Comparison of ENCODE assay signal across 14 cellular contexts in the genomic region with DNA sequence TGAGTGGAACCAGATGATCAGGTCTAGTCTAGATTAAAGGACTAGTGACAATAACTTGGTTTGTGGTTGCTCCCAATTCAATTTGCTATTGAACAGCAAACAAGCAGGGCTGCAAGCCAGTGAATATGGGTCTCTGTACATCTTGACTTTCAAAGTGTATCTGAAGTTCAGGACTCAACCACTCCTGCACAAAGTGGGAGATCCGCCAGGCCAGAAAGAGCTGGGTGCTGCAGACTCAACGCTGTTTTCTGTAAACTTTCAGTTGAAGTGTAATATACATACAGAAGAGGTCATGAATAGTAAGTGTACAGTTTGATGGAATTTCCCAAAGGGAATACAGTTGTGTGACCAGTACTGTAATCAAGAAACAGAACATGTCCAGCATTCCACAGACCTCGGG.
DNase-seq lines count a peak whose midpoint lies in the region; ATAC-seq, FAIRE-seq and TF ChIP-seq lines count a peak whose summit lies in the region.
"Had no signal": no experiment of that assay in that cellular context is flagged by ENCODE, and none has a peak within 500 bp of the region (broad histone marks: within the 10 kb centered on the region; RNA-seq: fewer than 3 reads in every experiment).

No MANE protein-coding gene starts in this region.

- dilution Hi-C loops in endothelial cell of umbilical vein (cut with MboI; ENCODE audit: extremely low pct_ligation_motif_present, low sequenced_read_pairs): no loop called here

- H2AFZ ChIP-seq in endothelial cell of umbilical vein (ENCODE audit: low read depth, low read length): no peak overlapping the region

- H3K4me1 ChIP-seq in right atrium auricular region: no peaks in the 10 kb centered on the region
- H3K4me1 ChIP-seq in endothelial cell of umbilical vein (ENCODE audit: control insufficient read depth, extremely low read depth, insufficient read depth, low read length): no peaks in the 10 kb centered on the region
- H3K4me1 ChIP-seq in prostate gland (replicated peaks): no peaks in the 10 kb centered on the region

- H3K9me3 ChIP-seq in right atrium auricular region (no peaks in the 10 kb centered on the region), endothelial cell of umbilical vein (replicated peaks; ENCODE audit: control insufficient read depth, insufficient read depth, low read length) (no peaks in the 10 kb centered on the region), prostate gland (no peaks in the 10 kb centered on the region)
- H3K9me3 ChIP-seq: BLaER1 had no signal

- no peaks in the 10 kb centered on the region for H3K79me2 ChIP-seq in endothelial cell of umbilical vein (ENCODE audit: control insufficient read depth, insufficient read depth, low read length)

- peaks cover 80% of the 10 kb centered on the region for H3K4me1 Mint-ChIP-seq in nephron
- H3K4me1 Mint-ChIP-seq: CD4-positive, CD25-positive, alpha-beta regulatory T cell had no signal

- H3K9me1 ChIP-seq in endothelial cell of umbilical vein (replicated peaks; ENCODE audit: control insufficient read depth, extremely low read depth, insufficient read depth, low read length): no peaks in the 10 kb centered on the region

- 90% methylated on average over 3 of the region's 3 CpGs for WGBS in prostate gland

- H3K27ac ChIP-seq in right atrium auricular region (no peak overlapping the region), endothelial cell of umbilical vein (ENCODE audit: insufficient read depth, low read depth, low read length) (no peak overlapping the region), prostate gland (no peak overlapping the region)
- H3K27ac ChIP-seq: BLaER1 had no signal

- H3K4me2 ChIP-seq in endothelial cell of umbilical vein (ENCODE audit: insufficient read depth, low read length): no peak overlapping the region
- H3K4me2 ChIP-seq: BLaER1 had no signal

- peak overlapping the region in 2 of 3 experiments; percentile 49 to 54 for H3K27ac Mint-ChIP-seq in nephron
- H3K27ac Mint-ChIP-seq: CD4-positive, CD25-positive, alpha-beta regulatory T cell had no signal

- POLR2A ChIA-PET in endothelial cell of umbilical vein (lab: Charles Lee): no interaction called here

- no peak overlapping the region for H3K9ac ChIP-seq in endothelial cell of umbilical vein (replicated peaks; ENCODE audit: extremely low read depth, insufficient read depth, low read length)
- H3K9ac ChIP-seq: BLaER1 had no signal

- no peaks in the 10 kb centered on the region for H3K36me3 Mint-ChIP-seq in nephron (ENCODE audit: low read depth)
- H3K36me3 Mint-ChIP-seq: CD4-positive, CD25-positive, alpha-beta regulatory T cell had no signal

- no peaks in the 10 kb centered on the region for H3K9me3 Mint-ChIP-seq in nephron

- H3K27me3 ChIP-seq in right atrium auricular region (no peaks in the 10 kb centered on the region), endothelial cell of umbilical vein (ENCODE audit: control insufficient read depth in 2 of 2, insufficient read depth in 2 of 2, low read length in 2 of 2) (no peaks in the 10 kb centered on the region), prostate gland (replicated peaks; ENCODE audit: insufficient read depth) (no peaks in the 10 kb centered on the region)
- H3K27me3 ChIP-seq: BLaER1 had no signal

- DNase-seq in right atrium auricular region (ENCODE audit: low spot score) (peak; percentile 54), left ventricle myocardium superior (no peak), endothelial cell of umbilical vein (ENCODE audit: low read depth, low spot score) (no peak), NCI-H748 (lab: John Stamatoyannopoulos, UW; ENCODE audit: unreplicated experiment) (no peak), prostate gland (ENCODE audit: low spot score) (no peak)
- DNase-seq: 8988T; AML-193; CD4-positive, CD25-positive, alpha-beta regulatory T cell; GF-D8 had no signal

- FAIRE-seq in endothelial cell of umbilical vein (lab: Jason Lieb, UNC): peak; percentile 28
- FAIRE-seq: H54 had no signal

- H3K27me3 Mint-ChIP-seq in nephron (ENCODE audit: low read depth): peaks cover 19% of the 10 kb centered on the region
- H3K27me3 Mint-ChIP-seq: CD4-positive, CD25-positive, alpha-beta regulatory T cell had no signal

- TF ChIP-seq CTCF in right atrium auricular region (IDR thresholded peaks at IDR 0.05): no peak
- no peak for TF ChIP-seq CTCF in endothelial cell of umbilical vein (IDR thresholded peaks at IDR 0.05; ENCODE audit: extremely low read depth in 1 of 2, insufficient read depth in 1 of 2, low read depth in 1 of 2, low read length in 2 of 2)
- TF ChIP-seq CTCF in nephron (IDR thresholded peaks at IDR 0.05; ENCODE audit: unreplicated experiment in 3 of 3): no peak
- TF ChIP-seq CTCF in prostate gland (IDR thresholded peaks at IDR 0.05): no peak

- BruUV-seq in endothelial cell of umbilical vein (replicated peaks; lab: Mats Ljungman, UMichigan): no TSS peak

- ATAC-seq in left ventricle myocardium superior: no peak
- ATAC-seq in HG03139 (IDR thresholded peaks at IDR 0.05; ENCODE audit: unreplicated experiment): no peak
- ATAC-seq: HCT116 had no signal

- CTCF ChIA-PET in endothelial cell of umbilical vein (lab: Charles Lee): interaction anchor here (0.9 to 1.6 kb wide), 2 partner anchors 8 to 13 kb away, joined by 3 read pairs; no protein-coding TSS in a partner anchor

- H3K4me3 ChIP-seq in right atrium auricular region (no peak overlapping the region), endothelial cell of umbilical vein (replicated peaks in 1 of 3; ENCODE audit: insufficient read depth in 1 of 3, low read depth in 1 of 3, low read length in 3 of 3) (no peak overlapping the region), prostate gland (no peak overlapping the region)
- H3K4me3 ChIP-seq: BLaER1 had no signal

- H3K4me3 Mint-ChIP-seq in nephron: no peak overlapping the region
- H3K4me3 Mint-ChIP-seq: CD4-positive, CD25-positive, alpha-beta regulatory T cell had no signal

- no peaks in the 10 kb centered on the region for H4K20me1 ChIP-seq in endothelial cell of umbilical vein (replicated peaks; ENCODE audit: control insufficient read depth, extremely low read depth, insufficient read depth, low read length)
- H4K20me1 ChIP-seq: BLaER1 had no signal

- no peaks in the 10 kb centered on the region for H3K36me3 ChIP-seq in right atrium auricular region
- H3K36me3 ChIP-seq in endothelial cell of umbilical vein (ENCODE audit: control insufficient read depth in 2 of 2, extremely low read depth in 1 of 2, insufficient read depth in 2 of 2, low read length in 2 of 2): no peaks in the 10 kb centered on the region
- H3K36me3 ChIP-seq in prostate gland: no peaks in the 10 kb centered on the region
- H3K36me3 ChIP-seq: BLaER1 had no signal

- intact Hi-C loops in left ventricle myocardium superior (cut with micrococcal nuclease): no loop called here
- intact Hi-C loops in endothelial cell of umbilical vein (cut with micrococcal nuclease): loop anchor here (10.0 kb wide), 1 partner anchor 745 kb away; no protein-coding TSS in a partner anchor
- intact Hi-C loops in prostate gland (cut with DNase I): no loop called here

- TF ChIP-seq POLR2A in endothelial cell of umbilical vein (IDR thresholded peaks at IDR 0.05; ENCODE audit: low read depth, low read length) (no peak), prostate gland (IDR thresholded peaks at IDR 0.05) (no peak)

TF ChIP-seq in endothelial cell of umbilical vein, 7 proteins besides CTCF, POLR2A, EP300 and RAD21:
- TF ChIP-seq, protein P1, sequence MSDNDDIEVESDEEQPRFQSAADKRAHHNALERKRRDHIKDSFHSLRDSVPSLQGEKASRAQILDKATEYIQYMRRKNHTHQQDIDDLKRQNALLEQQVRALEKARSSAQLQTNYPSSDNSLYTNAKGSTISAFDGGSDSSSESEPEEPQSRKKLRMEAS (IDR thresholded peaks at IDR 0.05; ENCODE audit: insufficient read depth, insufficient read length): no peak
- TF ChIP-seq GATA2 (IDR thresholded peaks at IDR 0.05; ENCODE audit: insufficient read depth, insufficient read length, low read depth, low read length) (no peak), EZH2 (IDR thresholded peaks at IDR 0.05; ENCODE audit: borderline replicate concordance, low read depth, low read length, severe bottlenecking) (no peak), POLR2AphosphoS5 (IDR thresholded peaks at IDR 0.05; ENCODE audit: insufficient read depth, low read depth, low read length) (no peak), JUN (IDR thresholded peaks at IDR 0.05; ENCODE audit: borderline replicate concordance, insufficient read depth, insufficient read length, low read depth) (no peak), MYC (IDR thresholded peaks at IDR 0.05; ENCODE audit: low read depth, low read length) (no peak), FOS (IDR thresholded peaks at IDR 0.05; ENCODE audit: borderline replicate concordance, insufficient read depth, low read length) (no peak)
